Comparison of ENCODE assay signal across 33 cellular contexts in the genomic region with DNA sequence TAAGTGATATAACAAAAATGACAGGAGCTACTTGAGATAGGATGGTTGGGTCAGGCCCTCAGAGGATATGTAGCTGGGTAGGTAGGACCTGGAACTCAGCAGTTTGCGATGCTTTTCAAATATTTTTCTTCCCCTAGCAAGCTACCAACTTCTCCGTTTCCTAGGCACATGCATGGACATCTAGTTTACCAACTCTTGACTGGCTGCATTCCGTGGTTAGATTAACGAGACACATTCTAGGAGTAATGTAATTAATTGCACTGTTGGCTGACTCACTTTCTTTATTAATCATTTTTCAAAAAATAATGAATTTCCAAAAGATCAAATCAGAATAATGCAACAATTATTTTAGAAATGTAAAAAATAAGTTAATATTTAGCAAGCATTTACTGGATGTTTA.
DNase-seq lines count a peak whose midpoint lies in the region; ATAC-seq, FAIRE-seq and TF ChIP-seq lines count a peak whose summit lies in the region.
"Had no signal": no experiment of that assay in that cellular context is flagged by ENCODE, and none has a peak within 500 bp of the region (broad histone marks: within the 10 kb centered on the region; RNA-seq: fewer than 3 reads in every experiment).

No MANE protein-coding gene starts in this region.

- 55 to 57% methylated on average over 4 of the region's 4 CpGs for WGBS in pancreas, 2 donors

- no peak overlapping the region for H3K4me3 Mint-ChIP-seq in progenitor cell of endocrine pancreas (ENCODE audit: low read depth)
- H3K4me3 Mint-ChIP-seq: B cell; CD14-positive monocyte; CD4-positive, alpha-beta memory T cell; CD4-positive, alpha-beta T cell; CD4-positive, CD25-positive, alpha-beta regulatory T cell; CD8-positive, alpha-beta memory T cell; CD8-positive, alpha-beta T cell had no signal

- H3K36me3 ChIP-seq in pancreas (no peaks in the 10 kb centered on the region), tibial artery (no peaks in the 10 kb centered on the region)
- H3K36me3 ChIP-seq: BE2C; BLaER1; BLaER1 treated with 17β-estradiol and CSF1 and Interleukin-3, amounts not matched to agents 10 nM and 100 nM had no signal

- H3K9me3 Mint-ChIP-seq in progenitor cell of endocrine pancreas (ENCODE audit: low read depth): no peaks in the 10 kb centered on the region
- H3K9me3 Mint-ChIP-seq: CD4-positive, alpha-beta memory T cell; CD4-positive, alpha-beta T cell; CD4-positive, CD25-positive, alpha-beta regulatory T cell; CD8-positive, alpha-beta memory T cell; CD8-positive, alpha-beta T cell had no signal

- H3K4me1 ChIP-seq in pancreas: peaks cover 0 to 3% (median 0%) of the 10 kb centered on the region in 3 donors
- H3K4me1 ChIP-seq in tibial artery: no peaks in the 10 kb centered on the region
- H3K4me1 ChIP-seq: A549, Caco-2 had no signal

- TF ChIP-seq CTCF in pancreas (IDR thresholded peaks at IDR 0.05): no peak
- TF ChIP-seq CTCF in progenitor cell of endocrine pancreas (IDR thresholded peaks at IDR 0.05; ENCODE audit: unreplicated experiment): no peak
- TF ChIP-seq CTCF in tibial artery (IDR thresholded peaks at IDR 0.05): no peak

- ATAC-seq in pancreas: peak in 3 of 4 donors; percentile 43 to 79 (median 64)
- ATAC-seq: A549; CD8-positive, alpha-beta T cell had no signal

- FAIRE-seq in pancreas (lab: Jason Lieb, UNC): no peak
- FAIRE-seq: A204.1, A549, D721Med had no signal

- no peaks in the 10 kb centered on the region for H3K27me3 Mint-ChIP-seq in progenitor cell of endocrine pancreas
- H3K27me3 Mint-ChIP-seq: CD4-positive, CD25-positive, alpha-beta regulatory T cell had no signal

- peak; percentile 9 for DNase-seq in HT-29 (ENCODE audit: low spot score)
- DNase-seq in pancreas: no peak
- no peak for DNase-seq in progenitor cell of endocrine pancreas (ENCODE audit: low spot score, unreplicated experiment)
- DNase-seq in tibial artery: no peak
- DNase-seq: 8988T; ACHN; AML-193; BE2C; C1 segment of cervical spinal cord; Caco-2; Calu3; CD4-positive, alpha-beta memory T cell; CD4-positive, alpha-beta T cell; CD4-positive, CD25-positive, alpha-beta regulatory T cell; CD8-positive, alpha-beta memory T cell; CD8-positive, alpha-beta T cell; COR-L47; DMS 273 treated with DMSO at 0.1 percent for 48 hours; DMS153; DMS53; DMS79; DMS79 treated with DMSO at 0.1 percent for 48 hours; DND-41; EL had no signal

- H3K27ac ChIP-seq in pancreas (no peak overlapping the region), tibial artery (no peak overlapping the region)
- H3K27ac ChIP-seq: 22Rv1; A549; BLaER1; BLaER1 treated with 17β-estradiol and CSF1 and Interleukin-3, amounts not matched to agents 10 nM and 100 nM; C4-2B had no signal

- no peak overlapping the region for H3K27ac Mint-ChIP-seq in progenitor cell of endocrine pancreas
- H3K27ac Mint-ChIP-seq: B cell; CD14-positive monocyte; CD4-positive, alpha-beta memory T cell; CD4-positive, alpha-beta T cell; CD4-positive, CD25-positive, alpha-beta regulatory T cell; CD8-positive, alpha-beta memory T cell; CD8-positive, alpha-beta T cell had no signal

- H3K4me1 Mint-ChIP-seq in progenitor cell of endocrine pancreas (ENCODE audit: low read depth): peaks cover 12% of the 10 kb centered on the region
- H3K4me1 Mint-ChIP-seq: B cell; CD14-positive monocyte; CD4-positive, alpha-beta memory T cell had no signal

- intact Hi-C loops in pancreas (cut with DNase I) (no loop called here), tibial artery (cut with DNase I; ENCODE audit: low total_unique reads) (no loop called here)

- H3K4me3 ChIP-seq in pancreas (no peak overlapping the region), tibial artery (no peak overlapping the region)
- H3K4me3 ChIP-seq: A549; BLaER1; BLaER1 treated with 17β-estradiol and CSF1 and Interleukin-3, amounts not matched to agents 10 nM and 100 nM had no signal

- H3K9me3 ChIP-seq in pancreas (no peaks in the 10 kb centered on the region), tibial artery (no peaks in the 10 kb centered on the region)
- H3K9me3 ChIP-seq: A549; BE2C; BLaER1; BLaER1 treated with 17β-estradiol and CSF1 and Interleukin-3, amounts not matched to agents 10 nM and 100 nM; Caco-2 had no signal

- no peaks in the 10 kb centered on the region for H3K27me3 ChIP-seq in pancreas
- no peaks in the 10 kb centered on the region for H3K27me3 ChIP-seq in tibial artery
- H3K27me3 ChIP-seq: BE2C; BLaER1; BLaER1 treated with 17β-estradiol and CSF1 and Interleukin-3, amounts not matched to agents 10 nM and 100 nM had no signal

- H3K36me3 Mint-ChIP-seq in progenitor cell of endocrine pancreas (ENCODE audit: insufficient read depth): no peaks in the 10 kb centered on the region
- H3K36me3 Mint-ChIP-seq: CD14-positive monocyte; CD4-positive, alpha-beta memory T cell; CD4-positive, CD25-positive, alpha-beta regulatory T cell; CD8-positive, alpha-beta memory T cell; CD8-positive, alpha-beta T cell had no signal
